ENCODE assay signal across 24 cellular contexts in the genomic region with DNA sequence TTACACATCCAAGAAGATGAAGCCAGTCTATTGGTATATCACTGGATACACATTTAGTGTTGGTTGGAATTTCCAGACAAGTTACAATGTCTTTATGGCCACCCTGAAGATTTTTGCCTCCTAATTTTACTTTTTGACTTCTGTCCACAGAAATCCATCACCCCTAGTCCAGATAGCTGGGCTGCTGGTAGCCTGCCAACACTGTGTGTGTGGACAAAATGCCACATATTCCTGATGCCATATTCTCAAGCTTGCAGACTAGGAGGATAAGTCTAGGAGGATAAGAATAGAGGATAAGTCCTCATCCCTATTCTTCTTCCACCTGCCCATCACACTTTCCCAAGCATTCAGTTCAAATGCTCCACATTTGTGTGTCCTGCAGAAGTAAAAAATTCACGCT.
"Had no signal": no experiment of that assay in that cellular context is flagged by ENCODE, and none has a peak within 500 bp of the region (broad histone marks: within the 10 kb centered on the region; RNA-seq: fewer than 3 reads in every experiment).

No MANE protein-coding gene starts in this region.

- ATAC-seq: left colon; left lung; naive thymus-derived CD4-positive, alpha-beta T cell; natural killer cell treated with Interleukin-12 subunit alpha and Interleukin-12 subunit beta and Interleukin-15 and Interleukin-18, amount 100 ng/mL, for 72 hours; pancreas; right cardiac atrium; stimulated activated effector memory CD8-positive, alpha-beta T cell treated with anti-CD3 and anti-CD28 coated beads, Interleukin-12 subunit alpha, Interleukin-12 subunit beta, amount 100 ng/mL, for 72 hours; stimulated activated naive CD8-positive, alpha-beta T cell treated with anti-CD3 and anti-CD28 coated beads, Interleukin-15, amount 100 ng/mL, for 72 hours had no signal

- H3K4me1 ChIP-seq: prostate gland had no signal

- DNase-seq: hippocampal formation; kidney; left colon; left lung; mesendoderm; naive thymus-derived CD4-positive, alpha-beta T cell; pancreas; posterior cingulate gyrus; retina; right cardiac atrium; sigmoid colon; small intestine; spleen; stimulated activated CD4-positive, alpha-beta T cell treated with anti-CD3 and anti-CD28 coated beads, Interleukin-4, amount 100 ng/mL, for 24 hours; stimulated activated naive CD4-positive, alpha-beta T cell treated with Interleukin-2 at 50 U/mL for 16 hours; stimulated activated naive CD8-positive, alpha-beta T cell treated with anti-CD3 and anti-CD28 coated beads, Interleukin-15, amount 100 ng/mL, for 72 hours; substantia nigra had no signal

- H3K9me3 ChIP-seq: left lung, pancreas, prostate gland, sigmoid colon, spleen, tibial nerve, vagina had no signal

- FAIRE-seq: islet of Langerhans, kidney, pancreas, small intestine had no signal

- H3K4me3 ChIP-seq: left lung, lung, pancreas, prostate gland, sigmoid colon, spleen, tibial nerve, vagina had no signal

- H3K27me3 ChIP-seq: vagina had no signal

- H3K36me3 ChIP-seq: left lung, pancreas, prostate gland, sigmoid colon, spleen, tibial nerve, vagina had no signal

- H3K27ac ChIP-seq: left lung, pancreas, prostate gland, sigmoid colon, spleen, tibial nerve, vagina had no signal
